In the genomic region with DNA sequence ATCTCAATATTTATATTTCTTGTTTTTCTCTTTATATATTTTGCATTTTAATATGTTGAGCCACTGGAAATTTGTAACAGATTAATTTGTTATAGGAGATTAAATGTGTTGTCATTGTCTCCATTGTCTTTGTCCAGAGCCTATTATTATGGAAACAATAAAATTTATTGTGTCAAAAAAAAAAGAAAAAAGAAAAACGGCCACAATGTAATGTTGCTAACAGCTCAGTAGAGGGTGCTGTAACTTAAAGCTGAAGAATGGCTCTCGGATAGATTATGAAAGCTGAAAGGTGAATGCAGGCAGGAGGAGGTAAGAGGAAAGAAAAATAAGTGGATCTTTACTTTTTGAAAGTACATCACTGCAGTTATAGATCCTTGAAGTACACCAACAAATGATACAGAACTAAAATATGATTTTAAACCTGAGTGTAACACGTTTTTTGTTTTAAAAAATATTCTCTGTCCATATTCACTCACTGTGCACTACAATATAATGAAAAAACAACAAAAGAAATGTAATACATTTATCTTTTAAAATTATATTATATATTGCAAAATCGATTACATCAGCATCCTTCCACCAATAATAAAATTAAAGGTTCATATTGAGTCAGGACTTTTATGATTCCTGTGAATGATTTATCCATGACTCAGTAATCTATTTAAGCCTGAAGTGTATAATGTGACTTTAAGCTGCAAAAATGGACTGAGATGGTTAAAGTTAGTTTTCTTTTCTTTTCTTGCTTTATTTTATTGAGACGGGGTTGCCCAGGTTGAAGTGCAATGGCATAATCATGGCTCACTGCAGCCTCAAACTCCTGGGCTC, we compare ENCODE assay signal across 8 cellular contexts. TPM values are rescaled to one million over a fixed set of nuclear protein-coding genes. Genes with fewer than 3 reads are reported as not detected.
DNase-seq lines count a peak whose midpoint lies in the region; ATAC-seq and TF ChIP-seq lines count a peak whose summit lies in the region.
"Not testable (repeated sequence)": the region's sequence is repeated elsewhere in the genome, so short reads cannot be mapped to it uniquely, and the experiment has no call there.

No MANE protein-coding gene starts in this region.

- peak; percentile 56 for TF ChIP-seq RAD21 in Ishikawa (IDR thresholded peaks at IDR 0.05; ENCODE audit: low read depth)
- peak; percentile 73 to 80 for TF ChIP-seq RAD21 in liver (IDR thresholded peaks at IDR 0.05)

- H3K36me3 ChIP-seq in liver (ENCODE audit: control insufficient read depth in 4 of 4, insufficient read depth in 3 of 4, low read depth in 1 of 4, low read length in 3 of 4): not testable (repeated sequence)

- H3K9me3 Mint-ChIP-seq in endothelial cell (ENCODE audit: unreplicated experiment): not testable (repeated sequence)

- H3K4me3 Mint-ChIP-seq in endothelial cell (ENCODE audit: unreplicated experiment): not testable (repeated sequence)

- H3K9me3 ChIP-seq in liver (ENCODE audit: control insufficient read depth in 4 of 4, low read length in 3 of 4): not testable (repeated sequence)

- DNase-seq in DMS153 (lab: John Stamatoyannopoulos, UW) (peak; percentile 27), NCI-H510A treated with DMSO at 0.1 percent for 48 hours (lab: John Stamatoyannopoulos, UW) (peak; percentile 22)
- DNase-seq in endothelial cell (ENCODE audit: low spot score); stimulated activated naive CD8-positive, alpha-beta T cell treated with anti-CD3 and anti-CD28 coated beads, Interleukin-15, Interleukin-2, amounts not matched to agents 100 U/mL and 50 U/mL, for 24 hours: not testable (repeated sequence)

- H3K36me3 Mint-ChIP-seq in endothelial cell (ENCODE audit: low read depth, unreplicated experiment): not testable (repeated sequence)

- peak; percentile 78 for ATAC-seq in GM21367 (IDR thresholded peaks at IDR 0.05; ENCODE audit: unreplicated experiment)
- ATAC-seq in stimulated activated naive CD8-positive, alpha-beta T cell treated with anti-CD3 and anti-CD28 coated beads, Interleukin-15, Interleukin-2, amounts not matched to agents 100 U/mL and 50 U/mL, for 24 hours: peak; percentile 49

- not testable (repeated sequence) for H3K9ac ChIP-seq in liver (ENCODE audit: low read depth in 1 of 2, low read length in 2 of 2)

- not testable (repeated sequence) for H3K27ac ChIP-seq in VCaP; liver (ENCODE audit: low read depth in 1 of 2, low read length in 2 of 2)

- 13% methylated on average over 4 of the region's 5 CpGs for WGBS in liver

- TF ChIP-seq EP300 in Ishikawa (IDR thresholded peaks at IDR 0.05; ENCODE audit: borderline replicate concordance): not testable (repeated sequence)

- H3K4me1 ChIP-seq in liver (ENCODE audit: control insufficient read depth in 4 of 4, insufficient read depth in 4 of 4, low read length in 3 of 4): not testable (repeated sequence)

- not testable (repeated sequence) for H3K27ac Mint-ChIP-seq in endothelial cell (ENCODE audit: unreplicated experiment)

- H3K27me3 Mint-ChIP-seq in endothelial cell (ENCODE audit: unreplicated experiment): not testable (repeated sequence)

- H3K4me3 ChIP-seq in liver (ENCODE audit: low read depth in 1 of 3, low read length in 3 of 3): not testable (repeated sequence)

- not testable (repeated sequence) for H3K27me3 ChIP-seq in liver (ENCODE audit: control insufficient read depth in 4 of 4, insufficient read depth in 4 of 4, low read length in 3 of 4)

- peaks cover 12% of the 10 kb centered on the region for H3K4me1 Mint-ChIP-seq in endothelial cell (ENCODE audit: unreplicated experiment)

- TF ChIP-seq CTCF in VCaP (conservative IDR thresholded peaks at IDR 0.05): peak; percentile 65
- TF ChIP-seq CTCF in endothelial cell (IDR thresholded peaks at IDR 0.05; ENCODE audit: unreplicated experiment): peak; percentile 75
- TF ChIP-seq CTCF in liver (IDR thresholded peaks at IDR 0.05; ENCODE audit: low read depth, low read length, missing input control): peak; percentile 56

RNA-seq across cellular contexts. Expression of a gene that starts 14.7 kb away (rescaled TPM):
- total RNA-seq in endothelial cell (ENCODE audit: unreplicated experiment) (51.1 TPM), liver (1 to 10 TPM; 4.1 to 8.6 TPM)
- polyA plus RNA-seq in liver: 1 to 10 TPM; 1.3 to 1.9 TPM

RNA-seq across cellular contexts. Expression of a gene that starts 29.0 kb away (rescaled TPM):
- total RNA-seq in endothelial cell (ENCODE audit: unreplicated experiment): not detected
- total RNA-seq in liver: under 1 TPM in 1 of 2 donors, not detected in 1; 0.09 TPM
- polyA plus RNA-seq in liver: not detected
